ENCODE assay signal across 8 cellular contexts in genomic region chr19:6062274-6062673, GRCh38. TPM values are rescaled to one million over a fixed set of nuclear protein-coding genes. Genes with fewer than 3 reads are reported as not detected.
DNase-seq lines count a peak whose midpoint lies in the region; ATAC-seq and TF ChIP-seq lines count a peak whose summit lies in the region.

No MANE protein-coding gene starts in this region.

- H3K27ac Mint-ChIP-seq in T-cell (peak overlapping the region; percentile 65 to 78), natural killer cell (peak overlapping the region in 1 of 2 donors; percentile 60)

- H3K27me3 ChIP-seq in A673 (replicated peaks; ENCODE audit: insufficient read depth, low read depth, low read length, poor library complexity): no peaks in the 10 kb centered on the region

- H3K36me3 Mint-ChIP-seq in T-cell: no peaks in the 10 kb centered on the region
- no peaks in the 10 kb centered on the region for H3K36me3 Mint-ChIP-seq in natural killer cell

- intact Hi-C loops in natural killer cell (cut with micrococcal nuclease) (no loop called here), A673 (cut with micrococcal nuclease; ENCODE audit: unreplicated experiment) (no loop called here)

- H3K9me3 ChIP-seq in A673 (ENCODE audit: low read depth, low read length, poor library complexity, severe bottlenecking): no peaks in the 10 kb centered on the region

- no TSS peak for BruUV-seq in A673 (replicated peaks; lab: Mats Ljungman, UMichigan)

- H3K4me1 ChIP-seq in A673 (ENCODE audit: insufficient read depth, low read length, poor library complexity, severe bottlenecking): peaks cover 10% of the 10 kb centered on the region

- H3K27ac ChIP-seq in A673 (ENCODE audit: low read depth, low read length, poor library complexity, severe bottlenecking): no peak overlapping the region

- DNase-seq in Ammon's horn (ENCODE audit: low spot score) (peak; percentile 58), T-cell (peak in 13 of 34 experiments; percentile 7 to 55 (median 27)), dermis blood vessel endothelial cell (peak; percentile 99), natural killer cell (peak; percentile 17), DMS79 (lab: John Stamatoyannopoulos, UW) (no peak), A673 (ENCODE audit: low spot score) (no peak)

- POLR2A ChIA-PET in T-cell (lab: Charles Lee) (no interaction called here), A673 (lab: Charles Lee; ENCODE audit: low non-redundant PET) (no interaction called here)

- CTCF ChIA-PET in T-cell (lab: Charles Lee): interaction anchor here (0.5 to 1.1 kb wide), 2 partner anchors 64 to 217 kb away, joined by 3 read pairs; no protein-coding TSS in a partner anchor
- CTCF ChIA-PET in A673 (lab: Charles Lee): no interaction called here

- H3K4me1 Mint-ChIP-seq in T-cell: peaks cover 58 to 74% (median 71%) of the 10 kb centered on the region in 3 donors
- H3K4me1 Mint-ChIP-seq in natural killer cell: peaks cover 30 to 34% of the 10 kb centered on the region in 2 donors

- H3K4me3 ChIP-seq in A673 (ENCODE audit: low read depth, low read length, poor library complexity, severe bottlenecking): no peak overlapping the region

- no peaks in the 10 kb centered on the region for H3K36me3 ChIP-seq in A673 (ENCODE audit: insufficient read depth, low read length, poor library complexity, severe bottlenecking)

- ATAC-seq in T-cell (replicated peaks in 1 of 4): peak; percentile 54 to 62 (median 59)
- ATAC-seq in natural killer cell: peak; percentile 16 to 59 (median 51)
- ATAC-seq in HG03025 (IDR thresholded peaks at IDR 0.05; ENCODE audit: low FRiP score, unreplicated experiment): no peak
- ATAC-seq in HG03460 (IDR thresholded peaks at IDR 0.05; ENCODE audit: unreplicated experiment): no peak

- H3K9me3 Mint-ChIP-seq in T-cell (no peaks in the 10 kb centered on the region), natural killer cell (no peaks in the 10 kb centered on the region)

- peaks cover 0 to 15% of the 10 kb centered on the region in 2 donors for H3K27me3 Mint-ChIP-seq in T-cell
- H3K27me3 Mint-ChIP-seq in natural killer cell (ENCODE audit: low read depth in 2 of 2): peaks cover 16 to 39% of the 10 kb centered on the region in 2 donors

- H3K4me3 Mint-ChIP-seq in T-cell: peak overlapping the region in 2 of 3 donors; percentile 7 to 82
- H3K4me3 Mint-ChIP-seq in natural killer cell: no peak overlapping the region

- no peak for TF ChIP-seq CTCF in natural killer cell (IDR thresholded peaks at IDR 0.05)
- TF ChIP-seq CTCF in A673 (conservative IDR thresholded peaks at IDR 0.05; ENCODE audit: low read depth, low read length): no peak

RNA-seq across cellular contexts. Expression of gene RFX2, which starts 48.0 kb away (rescaled TPM):
- 10 to 100 TPM in 1 of 5 donors, 1 to 10 TPM in 4; 4.7 to 11.6 (median 7.8) TPM for total RNA-seq in T-cell
- 4.4 and 5.0 TPM in 2 replicates for total RNA-seq in dermis blood vessel endothelial cell
- 1 to 10 TPM; 2.4 to 4.6 (median 4.1) TPM for total RNA-seq in natural killer cell
- total RNA-seq in A673 (2021): 11.7 and 11.8 TPM in 2 replicates

Comparison
In these comparisons a context has a peak if more than half of its experiments do, and no peak if none do; other contexts are left out.
1. DNase-seq: peak in Ammon's horn (single experiment), dermis blood vessel endothelial cell (single experiment) and natural killer cell (single experiment); none in DMS79 (single experiment) and A673 (single experiment).
2. ATAC-seq: peak in T-cell (4 of 4) and natural killer cell (3 of 3); none in HG03025 (single experiment) and HG03460 (single experiment).